8 cellular contexts compared by ENCODE assay signal in the genomic region with DNA sequence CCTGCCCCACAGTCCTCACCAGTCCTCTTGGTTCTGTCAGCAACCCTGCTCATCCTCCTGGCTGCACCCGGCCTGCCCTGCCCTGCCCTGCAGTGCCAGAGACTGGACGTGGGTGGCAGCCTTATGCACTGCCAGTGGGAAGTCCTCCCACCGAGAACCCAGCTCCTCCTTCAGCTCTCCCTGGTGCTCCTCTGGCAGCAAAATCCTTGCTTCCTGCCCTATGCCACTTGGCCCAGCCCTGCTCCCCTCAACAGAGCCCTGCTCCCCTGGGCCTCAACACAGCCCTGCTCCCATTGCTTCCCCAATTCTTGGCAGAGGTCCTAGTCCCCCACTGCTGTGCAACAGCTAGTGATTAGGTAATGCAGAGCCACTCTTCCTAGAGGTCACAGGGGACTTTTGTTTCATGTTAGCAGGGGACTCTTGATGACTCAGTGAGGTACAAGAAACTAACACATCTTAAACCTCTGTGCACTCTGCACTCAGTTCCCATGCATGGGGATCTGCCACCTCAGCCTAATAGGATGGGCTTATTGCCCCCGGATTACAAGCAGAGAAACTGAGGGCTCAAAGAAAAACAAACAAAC. TPM values are rescaled to one million over a fixed set of nuclear protein-coding genes. Genes with fewer than 3 reads are reported as not detected.
DNase-seq lines count a peak whose midpoint lies in the region; ATAC-seq and TF ChIP-seq lines count a peak whose summit lies in the region.

No MANE protein-coding gene starts in this region.

- POLR2A ChIA-PET in WTC11 (lab: Charles Lee): no interaction called here

- no peak for TF ChIP-seq CTCF in WTC11 (IDR thresholded peaks at IDR 0.05)

- CTCF ChIA-PET in WTC11 (lab: Charles Lee): no interaction called here

- H3K27me3 Mint-ChIP-seq in WTC11 (ENCODE audit: low read depth): no peaks in the 10 kb centered on the region
- peaks cover 4% of the 10 kb centered on the region for H3K27me3 Mint-ChIP-seq in activated T-helper 2 cell treated with anti-CD3 and anti-CD28 coated beads, Interferon-gamma antibody, Interleukin-2, Interleukin-4, amounts not matched to agents 10 μg/mL and 5 μg/mL and 100 μg/mL, durations not matched to agents 14 hours and 24 hours and 36 hours (ENCODE audit: low read depth)

- no peaks in the 10 kb centered on the region for H3K4me1 Mint-ChIP-seq in WTC11
- H3K4me1 Mint-ChIP-seq in activated T-helper 2 cell treated with anti-CD3 and anti-CD28 coated beads, Interferon-gamma antibody, Interleukin-2, Interleukin-4, amounts not matched to agents 10 μg/mL and 5 μg/mL and 100 μg/mL, durations not matched to agents 14 hours and 24 hours and 36 hours (ENCODE audit: low read depth): peaks cover 4% of the 10 kb centered on the region

- peak; percentile 27 for DNase-seq in AG20443 (ENCODE audit: low spot score)
- DNase-seq in WTC11 (ENCODE audit: low spot score): no peak
- no peak for DNase-seq in activated effector memory CD4-positive, alpha-beta T cell treated with Interleukin-2 at 50 U/mL for 16 hours
- DNase-seq in activated T-helper 2 cell treated with anti-CD3 and anti-CD28 coated beads, Interferon-gamma antibody, Interleukin-2, Interleukin-4, amounts not matched to agents 10 μg/mL and 5 μg/mL and 100 μg/mL, durations not matched to agents 14 hours and 24 hours and 36 hours (ENCODE audit: low spot score): no peak
- no peak for DNase-seq in NCI-H82 treated with DMSO at 0.1 percent for 48 hours (lab: John Stamatoyannopoulos, UW; ENCODE audit: unreplicated experiment)

- intact Hi-C loops in activated T-helper 2 cell treated with anti-CD3 and anti-CD28 coated beads, Interferon-gamma antibody, Interleukin-2, Interleukin-4, amounts not matched to agents 10 μg/mL and 5 μg/mL and 100 μg/mL, durations not matched to agents 14 hours and 24 hours and 36 hours (cut with micrococcal nuclease): no loop called here

- no peaks in the 10 kb centered on the region for H3K36me3 Mint-ChIP-seq in WTC11
- H3K36me3 Mint-ChIP-seq in activated T-helper 2 cell treated with anti-CD3 and anti-CD28 coated beads, Interferon-gamma antibody, Interleukin-2, Interleukin-4, amounts not matched to agents 10 μg/mL and 5 μg/mL and 100 μg/mL, durations not matched to agents 14 hours and 24 hours and 36 hours (ENCODE audit: low read depth): no peaks in the 10 kb centered on the region

- H3K4me3 Mint-ChIP-seq in WTC11: no peak overlapping the region
- H3K4me3 Mint-ChIP-seq in activated T-helper 2 cell treated with anti-CD3 and anti-CD28 coated beads, Interferon-gamma antibody, Interleukin-2, Interleukin-4, amounts not matched to agents 10 μg/mL and 5 μg/mL and 100 μg/mL, durations not matched to agents 14 hours and 24 hours and 36 hours (ENCODE audit: low read depth): no peak overlapping the region

- peaks cover 4% of the 10 kb centered on the region for H3K9me3 Mint-ChIP-seq in WTC11
- no peaks in the 10 kb centered on the region for H3K9me3 Mint-ChIP-seq in activated T-helper 2 cell treated with anti-CD3 and anti-CD28 coated beads, Interferon-gamma antibody, Interleukin-2, Interleukin-4, amounts not matched to agents 10 μg/mL and 5 μg/mL and 100 μg/mL, durations not matched to agents 14 hours and 24 hours and 36 hours

- peak; percentile 81 for ATAC-seq in GM18907 (IDR thresholded peaks at IDR 0.05; ENCODE audit: unreplicated experiment)
- peak; percentile 86 for ATAC-seq in HG03108 (IDR thresholded peaks at IDR 0.05; ENCODE audit: unreplicated experiment)
- no peak for ATAC-seq in WTC11
- no peak for ATAC-seq in GM19324 (IDR thresholded peaks at IDR 0.05; ENCODE audit: low FRiP score, unreplicated experiment)

- H3K27ac Mint-ChIP-seq in WTC11: no peak overlapping the region; the same call in 1 of the 2 replicates
- no peak overlapping the region for H3K27ac Mint-ChIP-seq in activated T-helper 2 cell treated with anti-CD3 and anti-CD28 coated beads, Interferon-gamma antibody, Interleukin-2, Interleukin-4, amounts not matched to agents 10 μg/mL and 5 μg/mL and 100 μg/mL, durations not matched to agents 14 hours and 24 hours and 36 hours

TF ChIP-seq in WTC11, 78 proteins besides CTCF, POLR2A, EP300 and RAD21:
- TF ChIP-seq ZNF121 (CRISPR knock-in tag; IDR thresholded peaks at IDR 0.05) (no peak), ESRRA (CRISPR knock-in tag; IDR thresholded peaks at IDR 0.05; ENCODE audit: borderline replicate concordance) (no peak), ZNF671 (CRISPR knock-in tag; IDR thresholded peaks at IDR 0.05) (no peak), ZNF263 (CRISPR knock-in tag; IDR thresholded peaks at IDR 0.05; ENCODE audit: low read depth) (peak; percentile 68; the same call in 1 of the 2 replicates)
- TF ChIP-seq, protein P1, sequence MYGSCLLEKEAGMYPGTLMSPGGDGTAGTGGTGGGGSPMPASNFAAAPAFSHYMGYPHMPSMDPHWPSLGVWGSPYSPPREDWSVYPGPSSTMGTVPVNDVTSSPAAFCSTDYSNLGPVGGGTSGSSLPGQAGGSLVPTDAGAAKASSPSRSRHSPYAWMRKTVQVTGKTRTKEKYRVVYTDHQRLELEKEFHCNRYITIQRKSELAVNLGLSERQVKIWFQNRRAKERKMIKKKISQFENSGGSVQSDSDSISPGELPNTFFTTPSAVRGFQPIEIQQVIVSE (CRISPR knock-in tag; IDR thresholded peaks at IDR 0.05; ENCODE audit: borderline replicate concordance): no peak
- TF ChIP-seq, protein P2, sequence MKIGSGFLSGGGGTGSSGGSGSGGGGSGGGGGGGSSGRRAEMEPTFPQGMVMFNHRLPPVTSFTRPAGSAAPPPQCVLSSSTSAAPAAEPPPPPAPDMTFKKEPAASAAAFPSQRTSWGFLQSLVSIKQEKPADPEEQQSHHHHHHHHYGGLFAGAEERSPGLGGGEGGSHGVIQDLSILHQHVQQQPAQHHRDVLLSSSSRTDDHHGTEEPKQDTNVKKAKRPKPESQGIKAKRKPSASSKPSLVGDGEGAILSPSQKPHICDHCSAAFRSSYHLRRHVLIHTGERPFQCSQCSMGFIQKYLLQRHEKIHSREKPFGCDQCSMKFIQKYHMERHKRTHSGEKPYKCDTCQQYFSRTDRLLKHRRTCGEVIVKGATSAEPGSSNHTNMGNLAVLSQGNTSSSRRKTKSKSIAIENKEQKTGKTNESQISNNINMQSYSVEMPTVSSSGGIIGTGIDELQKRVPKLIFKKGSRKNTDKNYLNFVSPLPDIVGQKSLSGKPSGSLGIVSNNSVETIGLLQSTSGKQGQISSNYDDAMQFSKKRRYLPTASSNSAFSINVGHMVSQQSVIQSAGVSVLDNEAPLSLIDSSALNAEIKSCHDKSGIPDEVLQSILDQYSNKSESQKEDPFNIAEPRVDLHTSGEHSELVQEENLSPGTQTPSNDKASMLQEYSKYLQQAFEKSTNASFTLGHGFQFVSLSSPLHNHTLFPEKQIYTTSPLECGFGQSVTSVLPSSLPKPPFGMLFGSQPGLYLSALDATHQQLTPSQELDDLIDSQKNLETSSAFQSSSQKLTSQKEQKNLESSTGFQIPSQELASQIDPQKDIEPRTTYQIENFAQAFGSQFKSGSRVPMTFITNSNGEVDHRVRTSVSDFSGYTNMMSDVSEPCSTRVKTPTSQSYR (CRISPR knock-in tag; IDR thresholded peaks at IDR 0.05): no peak
- TF ChIP-seq, protein P3, sequence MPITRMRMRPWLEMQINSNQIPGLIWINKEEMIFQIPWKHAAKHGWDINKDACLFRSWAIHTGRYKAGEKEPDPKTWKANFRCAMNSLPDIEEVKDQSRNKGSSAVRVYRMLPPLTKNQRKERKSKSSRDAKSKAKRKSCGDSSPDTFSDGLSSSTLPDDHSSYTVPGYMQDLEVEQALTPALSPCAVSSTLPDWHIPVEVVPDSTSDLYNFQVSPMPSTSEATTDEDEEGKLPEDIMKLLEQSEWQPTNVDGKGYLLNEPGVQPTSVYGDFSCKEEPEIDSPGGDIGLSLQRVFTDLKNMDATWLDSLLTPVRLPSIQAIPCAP (CRISPR knock-in tag; IDR thresholded peaks at IDR 0.05): no peak
- TF ChIP-seq, protein P4, sequence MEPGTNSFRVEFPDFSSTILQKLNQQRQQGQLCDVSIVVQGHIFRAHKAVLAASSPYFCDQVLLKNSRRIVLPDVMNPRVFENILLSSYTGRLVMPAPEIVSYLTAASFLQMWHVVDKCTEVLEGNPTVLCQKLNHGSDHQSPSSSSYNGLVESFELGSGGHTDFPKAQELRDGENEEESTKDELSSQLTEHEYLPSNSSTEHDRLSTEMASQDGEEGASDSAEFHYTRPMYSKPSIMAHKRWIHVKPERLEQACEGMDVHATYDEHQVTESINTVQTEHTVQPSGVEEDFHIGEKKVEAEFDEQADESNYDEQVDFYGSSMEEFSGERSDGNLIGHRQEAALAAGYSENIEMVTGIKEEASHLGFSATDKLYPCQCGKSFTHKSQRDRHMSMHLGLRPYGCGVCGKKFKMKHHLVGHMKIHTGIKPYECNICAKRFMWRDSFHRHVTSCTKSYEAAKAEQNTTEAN (CRISPR knock-in tag; IDR thresholded peaks at IDR 0.05): no peak

RNA-seq across cellular contexts. Expression of gene EDAR, which starts 58.0 kb away (rescaled TPM):
- total RNA-seq in WTC11 (2021): 0.05 TPM in 1 of 3 replicates, not detected in the others
- 0.11 TPM in 2 replicates for total RNA-seq in activated T-helper 2 cell treated with anti-CD3 and anti-CD28 coated beads, Interferon-gamma antibody, Interleukin-2, Interleukin-4, amounts not matched to agents 10 μg/mL and 5 μg/mL and 100 μg/mL, durations not matched to agents 14 hours and 24 hours and 36 hours

Comparison
In these comparisons a context has a peak if more than half of its experiments do, and no peak if none do; other contexts are left out.
1. ATAC-seq: peak in GM18907 (single experiment) and HG03108 (single experiment); none in WTC11 (single experiment) and GM19324 (single experiment).